11 cellular contexts compared by ENCODE assay signal in the genomic region with DNA sequence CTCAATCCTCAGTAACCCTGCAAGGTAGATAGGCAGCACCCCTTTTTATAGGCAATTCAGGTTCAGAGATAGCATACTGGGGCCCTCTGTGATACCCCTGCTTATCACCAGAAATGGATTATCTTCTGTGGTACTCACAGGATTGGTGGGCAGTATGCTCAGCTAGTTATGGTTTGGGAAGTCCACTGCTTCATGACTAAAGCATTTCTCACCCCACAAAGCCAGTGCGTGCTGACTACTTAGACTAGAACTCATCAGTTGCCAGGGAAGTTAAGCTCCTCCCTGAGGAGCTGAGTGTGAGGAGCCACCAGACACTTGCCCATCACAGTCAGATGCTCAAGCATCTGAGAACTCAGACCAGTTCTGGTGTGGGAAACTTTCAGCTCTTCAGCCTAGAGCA.
DNase-seq lines count a peak whose midpoint lies in the region; ATAC-seq and TF ChIP-seq lines count a peak whose summit lies in the region.
"Had no signal": no experiment of that assay in that cellular context is flagged by ENCODE, and none has a peak within 500 bp of the region (broad histone marks: within the 10 kb centered on the region; RNA-seq: fewer than 3 reads in every experiment).

No MANE protein-coding gene starts in this region.

- no peaks in the 10 kb centered on the region for H3K4me1 Mint-ChIP-seq in activated naive CD8-positive, alpha-beta T cell treated with anti-CD3 and anti-CD28 coated beads, Interleukin-2, amount 50 U/mL, for 24 hours
- no peaks in the 10 kb centered on the region for H3K4me1 Mint-ChIP-seq in activated naive CD8-positive, alpha-beta T cell treated with anti-CD3 and anti-CD28 coated beads for 36 hours
- H3K4me1 Mint-ChIP-seq in stimulated activated memory B cell treated with anti-CD40 and anti-IgM and Interleukin-4, amounts not matched to agents 10 μg/mL and 1 μg/mL and 100 μg/mL, for 72 hours: peaks cover 23% of the 10 kb centered on the region

- H3K27ac Mint-ChIP-seq in activated naive CD8-positive, alpha-beta T cell treated with anti-CD3 and anti-CD28 coated beads, Interleukin-2, amount 50 U/mL, for 24 hours: no peak overlapping the region
- H3K27ac Mint-ChIP-seq in activated naive CD8-positive, alpha-beta T cell treated with anti-CD3 and anti-CD28 coated beads for 36 hours: no peak overlapping the region
- H3K27ac Mint-ChIP-seq in stimulated activated memory B cell treated with anti-CD40 and anti-IgM and Interleukin-4, amounts not matched to agents 10 μg/mL and 1 μg/mL and 100 μg/mL, for 72 hours: peak overlapping the region; percentile 40
- H3K27ac Mint-ChIP-seq: nephron had no signal

- no peaks in the 10 kb centered on the region for H3K9me3 Mint-ChIP-seq in activated naive CD8-positive, alpha-beta T cell treated with anti-CD3 and anti-CD28 coated beads, Interleukin-2, amount 50 U/mL, for 24 hours
- peaks cover under 1% of the 10 kb centered on the region for H3K9me3 Mint-ChIP-seq in activated naive CD8-positive, alpha-beta T cell treated with anti-CD3 and anti-CD28 coated beads for 36 hours
- no peaks in the 10 kb centered on the region for H3K9me3 Mint-ChIP-seq in stimulated activated memory B cell treated with anti-CD40 and anti-IgM and Interleukin-4, amounts not matched to agents 10 μg/mL and 1 μg/mL and 100 μg/mL, for 72 hours
- H3K9me3 Mint-ChIP-seq: nephron had no signal

- TF ChIP-seq POLR2A in NB4 (IDR thresholded peaks at IDR 0.05; ENCODE audit: extremely low read depth, insufficient read length): no peak
- TF ChIP-seq POLR2A in erythroblast (IDR thresholded peaks at IDR 0.05; ENCODE audit: low read length): no peak

- no peak for DNase-seq in activated naive CD8-positive, alpha-beta T cell treated with anti-CD3 and anti-CD28 coated beads, Interleukin-2, amount 50 U/mL, for 24 hours
- DNase-seq in activated naive CD8-positive, alpha-beta T cell treated with anti-CD3 and anti-CD28 coated beads for 36 hours: no peak
- peak; percentile 30 for DNase-seq in NB4 (ENCODE audit: low read depth)
- DNase-seq in erythroblast (lab: John Stamatoyannopoulos, UW): peak; percentile 22 to 28
- DNase-seq in stimulated activated CD4-positive, alpha-beta T cell treated with anti-CD3 and anti-CD28 coated beads, Interleukin-4, amount 100 ng/mL, for 24 hours: no peak
- DNase-seq: anterior cingulate cortex, COR-L47 had no signal

- peaks cover 13% of the 10 kb centered on the region for H3K36me3 Mint-ChIP-seq in activated naive CD8-positive, alpha-beta T cell treated with anti-CD3 and anti-CD28 coated beads, Interleukin-2, amount 50 U/mL, for 24 hours (ENCODE audit: low read depth)
- peaks cover 8% of the 10 kb centered on the region for H3K36me3 Mint-ChIP-seq in activated naive CD8-positive, alpha-beta T cell treated with anti-CD3 and anti-CD28 coated beads for 36 hours
- H3K36me3 Mint-ChIP-seq in stimulated activated memory B cell treated with anti-CD40 and anti-IgM and Interleukin-4, amounts not matched to agents 10 μg/mL and 1 μg/mL and 100 μg/mL, for 72 hours: peaks cover 11% of the 10 kb centered on the region

- peak; percentile 49 for ATAC-seq in activated naive CD8-positive, alpha-beta T cell treated with anti-CD3 and anti-CD28 coated beads, Interleukin-2, amount 50 U/mL, for 24 hours
- ATAC-seq in stimulated activated memory B cell treated with anti-CD40 and anti-IgM and Interleukin-4, amounts not matched to agents 10 μg/mL and 1 μg/mL and 100 μg/mL, for 72 hours: peak; percentile 73
- no peak for ATAC-seq in HG03439 (IDR thresholded peaks at IDR 0.05; ENCODE audit: unreplicated experiment)
- ATAC-seq in HG02884 (IDR thresholded peaks at IDR 0.05; ENCODE audit: unreplicated experiment): no peak

- no peaks in the 10 kb centered on the region for H3K27me3 Mint-ChIP-seq in activated naive CD8-positive, alpha-beta T cell treated with anti-CD3 and anti-CD28 coated beads, Interleukin-2, amount 50 U/mL, for 24 hours
- H3K27me3 Mint-ChIP-seq in activated naive CD8-positive, alpha-beta T cell treated with anti-CD3 and anti-CD28 coated beads for 36 hours: no peaks in the 10 kb centered on the region
- H3K27me3 Mint-ChIP-seq in stimulated activated memory B cell treated with anti-CD40 and anti-IgM and Interleukin-4, amounts not matched to agents 10 μg/mL and 1 μg/mL and 100 μg/mL, for 72 hours: no peaks in the 10 kb centered on the region

- H3K4me3 ChIP-seq in NB4 (ENCODE audit: low read depth, low read length): no peak overlapping the region

- TF ChIP-seq CTCF in NB4 (IDR thresholded peaks at IDR 0.05; ENCODE audit: low read depth, low read length): no peak

- no peak overlapping the region for H3K4me3 Mint-ChIP-seq in activated naive CD8-positive, alpha-beta T cell treated with anti-CD3 and anti-CD28 coated beads, Interleukin-2, amount 50 U/mL, for 24 hours
- no peak overlapping the region for H3K4me3 Mint-ChIP-seq in activated naive CD8-positive, alpha-beta T cell treated with anti-CD3 and anti-CD28 coated beads for 36 hours
- no peak overlapping the region for H3K4me3 Mint-ChIP-seq in stimulated activated memory B cell treated with anti-CD40 and anti-IgM and Interleukin-4, amounts not matched to agents 10 μg/mL and 1 μg/mL and 100 μg/mL, for 72 hours
- H3K4me3 Mint-ChIP-seq: nephron had no signal

Comparison
In these comparisons a context has a peak if more than half of its experiments do, and no peak if none do; other contexts are left out.
1. ATAC-seq: peak in activated naive CD8-positive, alpha-beta T cell treated with anti-CD3 and anti-CD28 coated beads, Interleukin-2, amount 50 U/mL, for 24 hours (single experiment) and stimulated activated memory B cell treated with anti-CD40 and anti-IgM and Interleukin-4, amounts not matched to agents 10 μg/mL and 1 μg/mL and 100 μg/mL, for 72 hours (single experiment); none in HG03439 (single experiment) and HG02884 (single experiment).
2. DNase-seq: peak in NB4 (single experiment) and erythroblast (2 of 2); none in activated naive CD8-positive, alpha-beta T cell treated with anti-CD3 and anti-CD28 coated beads, Interleukin-2, amount 50 U/mL, for 24 hours (single experiment), activated naive CD8-positive, alpha-beta T cell treated with anti-CD3 and anti-CD28 coated beads for 36 hours (single experiment) and stimulated activated CD4-positive, alpha-beta T cell treated with anti-CD3 and anti-CD28 coated beads, Interleukin-4, amount 100 ng/mL, for 24 hours (single experiment).